1 cellular context compared by ENCODE assay signal in genomic region chr5:31602305-31602704, GRCh38. TPM values are rescaled to one million over a fixed set of nuclear protein-coding genes. Genes with fewer than 3 reads are reported as not detected.
"Had no signal": no experiment of that assay in that cellular context is flagged by ENCODE, and none has a peak within 500 bp of the region (broad histone marks: within the 10 kb centered on the region; RNA-seq: fewer than 3 reads in every experiment).

No MANE protein-coding gene starts in this region.

RNA-seq across cellular contexts. Expression of gene PDZD2, which starts 36.6 kb away (rescaled TPM):
- total RNA-seq: PC-9 had no signal
